ENCODE assay signal across 1 cellular context in the genomic region with DNA sequence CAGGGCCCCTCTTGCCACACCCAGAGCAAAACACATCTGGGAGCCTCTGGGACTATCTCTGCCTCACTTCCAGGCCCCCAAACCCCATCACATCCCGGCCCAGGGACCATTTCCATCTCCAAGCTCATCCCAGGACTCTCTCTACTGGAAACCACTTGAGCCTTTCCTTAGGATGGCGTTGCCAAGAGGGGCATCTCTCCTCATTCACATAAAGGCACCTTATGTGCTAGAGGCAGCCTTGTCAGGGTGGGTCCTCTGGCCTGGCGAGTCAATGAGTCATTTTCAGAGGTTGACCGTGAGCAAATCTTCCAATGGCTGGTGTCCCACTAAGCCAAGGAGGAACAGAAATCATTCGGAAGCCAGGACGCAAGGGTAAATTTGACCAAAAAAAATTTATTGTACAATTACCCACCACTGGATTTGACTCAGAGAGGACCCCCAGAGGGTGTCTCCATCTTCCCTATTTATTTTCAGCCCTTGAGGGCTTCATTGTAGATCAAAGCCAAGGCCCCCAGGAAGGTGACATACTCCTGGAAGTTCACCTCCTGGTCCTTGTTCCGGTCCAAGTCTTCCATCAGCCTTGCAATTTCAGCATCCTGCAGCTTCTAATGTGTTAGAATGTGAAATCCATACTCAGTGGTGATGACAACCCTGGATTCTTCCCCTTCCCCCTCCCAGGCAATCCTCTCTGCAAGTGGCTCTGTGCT.
TF ChIP-seq lines count a peak whose summit lies in the region.

No MANE protein-coding gene starts in this region.

TF ChIP-seq in K562, 482 proteins besides CTCF, POLR2A, EP300 and RAD21:
- no peak for TF ChIP-seq ZNF316 (IDR thresholded peaks at IDR 0.05)
- TF ChIP-seq ZNF232 (CRISPR knock-in tag; IDR thresholded peaks at IDR 0.05) = 0 out of 2 replicates have a peak, but pooled peaks have one; percentile 29
- peak; percentile 10; the same call in 1 of the 2 replicates for TF ChIP-seq JUND (IDR thresholded peaks at IDR 0.05; ENCODE audit: borderline replicate concordance, low read depth, low read length)
- TF ChIP-seq JUND (tag; IDR thresholded peaks at IDR 0.05; ENCODE audit: borderline replicate concordance, low read depth, low read length) = no peak
